ENCODE assay signal across 10 cellular contexts in genomic region chr16:79651363-79651762, GRCh38. TPM values are rescaled to one million over a fixed set of nuclear protein-coding genes. Genes with fewer than 3 reads are reported as not detected.
DNase-seq lines count a peak whose midpoint lies in the region; ATAC-seq and TF ChIP-seq lines count a peak whose summit lies in the region.
"Had no signal": no experiment of that assay in that cellular context is flagged by ENCODE, and none has a peak within 500 bp of the region (broad histone marks: within the 10 kb centered on the region; RNA-seq: fewer than 3 reads in every experiment).

No MANE protein-coding gene starts in this region.

- H3K4me3 Mint-ChIP-seq in CD8-positive, alpha-beta T cell = no peak overlapping the region

- H3K9me3 Mint-ChIP-seq in CD8-positive, alpha-beta T cell = no peaks in the 10 kb centered on the region

- TF ChIP-seq EP300 in gastroesophageal sphincter (IDR thresholded peaks at IDR 0.05) = no peak
- TF ChIP-seq EP300 in ovary (IDR thresholded peaks at IDR 0.05) = no peak

- ATAC-seq in gastroesophageal sphincter = peak; percentile 80
- ATAC-seq in CD8-positive, alpha-beta T cell = no peak
- no peak for ATAC-seq in activated CD4-positive, CD25-positive, alpha-beta regulatory T cell treated with anti-CD3 and anti-CD28 coated beads, Interleukin-2, amount 50 U/mL, for 24 hours

- no peak overlapping the region for H3K27ac Mint-ChIP-seq in CD8-positive, alpha-beta T cell
- H3K27ac Mint-ChIP-seq: progenitor cell of endocrine pancreas had no signal

- peaks cover 0 to 8% (median 0%) of the 10 kb centered on the region in 3 donors for H3K4me1 ChIP-seq in gastroesophageal sphincter
- no peaks in the 10 kb centered on the region for H3K4me1 ChIP-seq in ovary (ENCODE audit: insufficient read depth)
- H3K4me1 ChIP-seq in CD8-positive, alpha-beta T cell (ENCODE audit: insufficient read depth, low read length) = no peaks in the 10 kb centered on the region

- no peaks in the 10 kb centered on the region for H3K4me1 Mint-ChIP-seq in CD8-positive, alpha-beta T cell (ENCODE audit: low read depth)

- TF ChIP-seq CTCF in AG09309 (IDR thresholded peaks at IDR 0.05; ENCODE audit: control insufficient read depth, insufficient read depth, low read depth, low read length, missing control alignments) (no peak), gastroesophageal sphincter (IDR thresholded peaks at IDR 0.05) (no peak), ovary (IDR thresholded peaks at IDR 0.05) (no peak)
- TF ChIP-seq CTCF in CD8-positive, alpha-beta T cell (IDR thresholded peaks at IDR 0.05) = no peak

- intact Hi-C loops in ovary (cut with DNase I) = no loop called here
- intact Hi-C loops in CD8-positive, alpha-beta T cell (cut with DNase I, micrococcal nuclease) = no loop called here

- DNase-seq in AG09309 (ENCODE audit: low read depth) (peak; percentile 33), amniotic epithelial cell (ENCODE audit: low read depth) (peak; percentile 58), ovary (peak; percentile 29 to 57 (median 44)), iPS-NIHi7 (ENCODE audit: extremely low spot score) (no peak), DMS114 treated with DMSO at 0.1 percent for 48 hours (lab: John Stamatoyannopoulos, UW; ENCODE audit: unreplicated experiment) (no peak)
- no peak for DNase-seq in CD8-positive, alpha-beta T cell
- DNase-seq: NCI-H446 had no signal

- H3K27me3 ChIP-seq in gastroesophageal sphincter (no peaks in the 10 kb centered on the region), ovary (no peaks in the 10 kb centered on the region)
- no peaks in the 10 kb centered on the region for H3K27me3 ChIP-seq in CD8-positive, alpha-beta T cell (ENCODE audit: insufficient read depth, low read length)

- H3K27me3 Mint-ChIP-seq in CD8-positive, alpha-beta T cell (ENCODE audit: low read depth) = no peaks in the 10 kb centered on the region

- H3K27ac ChIP-seq in gastroesophageal sphincter (no peak overlapping the region), ovary (no peak overlapping the region)
- no peak overlapping the region for H3K27ac ChIP-seq in CD8-positive, alpha-beta T cell (ENCODE audit: low read depth, low read length)

- H3K9me3 ChIP-seq in gastroesophageal sphincter = no peaks in the 10 kb centered on the region
- H3K9me3 ChIP-seq in ovary = no peaks in the 10 kb centered on the region
- no peaks in the 10 kb centered on the region for H3K9me3 ChIP-seq in CD8-positive, alpha-beta T cell (ENCODE audit: low read length)

- H3K36me3 ChIP-seq in gastroesophageal sphincter (no peaks in the 10 kb centered on the region), ovary (no peaks in the 10 kb centered on the region)
- H3K36me3 ChIP-seq in CD8-positive, alpha-beta T cell (ENCODE audit: insufficient read depth, low read length) = no peaks in the 10 kb centered on the region

- H3K36me3 Mint-ChIP-seq in CD8-positive, alpha-beta T cell = no peaks in the 10 kb centered on the region

- 67% methylated on average over 1 of the region's 7 CpGs; no CpG with 5 or more reads in 1 of the 2 donors for WGBS in gastroesophageal sphincter (ENCODE audit: low coverage in 1 of 2), 2 donors
- 52 to 62% (median 60%) methylated on average over 7 of the region's 7 CpGs for WGBS in ovary, 3 donors

- H3K4me3 ChIP-seq in AG09309 (ENCODE audit: control insufficient read depth, low read depth, low read length) = no peak overlapping the region
- no peak overlapping the region for H3K4me3 ChIP-seq in gastroesophageal sphincter
- H3K4me3 ChIP-seq in ovary = no peak overlapping the region
- H3K4me3 ChIP-seq in CD8-positive, alpha-beta T cell (ENCODE audit: low read depth, low read length) = no peak overlapping the region

- POLR2A ChIA-PET in CD8-positive, alpha-beta T cell (lab: Charles Lee) = no interaction called here

- CTCF ChIA-PET in CD8-positive, alpha-beta T cell (lab: Charles Lee) = interaction anchor here (0.7 kb wide), 1 partner anchor 49 kb away, joined by 3 read pairs; no protein-coding TSS in a partner anchor

- TF ChIP-seq POLR2A in gastroesophageal sphincter (IDR thresholded peaks at IDR 0.05) = no peak
- TF ChIP-seq POLR2A in ovary (IDR thresholded peaks at IDR 0.05) = no peak

RNA-seq across cellular contexts. Expression of gene MAF, which starts 50.8 kb away (rescaled TPM):
- total RNA-seq in gastroesophageal sphincter (10 to 100 TPM; 24.8 to 52.0 (median 33.6) TPM), ovary (100 to 1,000 TPM in 3 of 7 donors, 10 to 100 TPM in 4; 61.5 to 196 (median 83.5) TPM)
- polyA plus RNA-seq in ovary = 10 to 100 TPM; 41.1 to 41.5 TPM
- 10 to 100 TPM; 21.4 to 24.8 TPM for total RNA-seq in CD8-positive, alpha-beta T cell

Comparison
In these comparisons a context has a peak if more than half of its experiments do, and no peak if none do; other contexts are left out.
1. DNase-seq: peak in AG09309 (single experiment), amniotic epithelial cell (single experiment) and ovary (5 of 5); none in CD8-positive, alpha-beta T cell (0 of 7), iPS-NIHi7 (single experiment) and DMS114 treated with DMSO at 0.1 percent for 48 hours (single experiment).